Comparison of ENCODE assay signal across 10 cellular contexts in genomic region chr22:43159484-43160178, GRCh38. TPM values are rescaled to one million over a fixed set of nuclear protein-coding genes. Genes with fewer than 3 reads are reported as not detected.
DNase-seq lines count a peak whose midpoint lies in the region; ATAC-seq, FAIRE-seq and TF ChIP-seq lines count a peak whose summit lies in the region.
"Had no signal": no experiment of that assay in that cellular context is flagged by ENCODE, and none has a peak within 500 bp of the region (broad histone marks: within the 10 kb centered on the region; RNA-seq: fewer than 3 reads in every experiment).

No MANE protein-coding gene starts in this region.

- no peak overlapping the region for H2AFZ ChIP-seq in HepG2 (ENCODE audit: low read length)

- H3K4me3 Mint-ChIP-seq in WTC11 (no peak overlapping the region), T-helper 17 cell (no peak overlapping the region)
- H3K4me3 Mint-ChIP-seq: nephron had no signal

- H3K27me3 ChIP-seq in AG04450 (ENCODE audit: control insufficient read depth, insufficient read depth, low read length) = no peaks in the 10 kb centered on the region
- H3K27me3 ChIP-seq in HepG2 (ENCODE audit: control insufficient read depth in 1 of 2, insufficient read depth in 2 of 2, low read length in 2 of 2) = peaks cover 8 to 22% of the 10 kb centered on the region in 2 experiments; a peak in 4 of 5 replicates
- H3K27me3 ChIP-seq in gastroesophageal sphincter = no peaks in the 10 kb centered on the region

- POLR2A ChIA-PET in AG04450 (lab: Yijun Ruan, JAX) (interaction anchor here (0.6 kb wide), 1 partner anchor 47 kb away, joined by 13 read pairs; no protein-coding TSS in a partner anchor), WTC11 (lab: Charles Lee) (no interaction called here), HepG2 (lab: Yijun Ruan, JAX) (no interaction called here)

- H3K27ac ChIP-seq in AG04450 (ENCODE audit: low read depth, low read length) (no peak overlapping the region), HepG2 (ENCODE audit: extremely low read length, insufficient read depth, low read length) (no peak overlapping the region), gastroesophageal sphincter (no peak overlapping the region)

- no peak for DNase-seq in AG04450 (ENCODE audit: low read depth, low spot score)
- peak; percentile 69 for DNase-seq in WTC11 (ENCODE audit: low spot score)
- DNase-seq in HepG2 (ENCODE audit: low spot score) = no peak
- DNase-seq in T-helper 17 cell = no peak
- no peak for DNase-seq in NCI-H524 (lab: John Stamatoyannopoulos, UW)
- DNase-seq: activated naive CD4-positive, alpha-beta T cell treated with anti-CD3 and anti-CD28 coated beads, Interleukin-2, amount 50 U/mL, for 16 hours had no signal

- H3K9ac ChIP-seq in HepG2 (ENCODE audit: insufficient read depth, low read depth, low read length) = no peak overlapping the region

- H3K4me2 ChIP-seq in HepG2 (ENCODE audit: low read depth, low read length) = no peak overlapping the region

- no peak for TF ChIP-seq RAD21 in HepG2 (CRISPR knock-in tag; IDR thresholded peaks at IDR 0.05)

- H3K27me3 Mint-ChIP-seq in WTC11 (ENCODE audit: low read depth) (no peaks in the 10 kb centered on the region), T-helper 17 cell (no peaks in the 10 kb centered on the region)

- no peaks in the 10 kb centered on the region for H4K20me1 ChIP-seq in HepG2 (ENCODE audit: insufficient read depth, low read length)

- FAIRE-seq in HepG2 (lab: Jason Lieb, UNC) = no peak

- no peaks in the 10 kb centered on the region for H3K9me3 ChIP-seq in AG04450 (ENCODE audit: control insufficient read depth, insufficient read depth, low read length)
- no peaks in the 10 kb centered on the region for H3K9me3 ChIP-seq in HepG2 (ENCODE audit: low read length)
- no peaks in the 10 kb centered on the region for H3K9me3 ChIP-seq in T-helper 17 cell (ENCODE audit: control insufficient read depth, low read length, poor library complexity, severe bottlenecking)
- no peaks in the 10 kb centered on the region for H3K9me3 ChIP-seq in gastroesophageal sphincter

- no peaks in the 10 kb centered on the region for H3K9me3 Mint-ChIP-seq in WTC11
- H3K9me3 Mint-ChIP-seq: nephron had no signal

- no peak for TF ChIP-seq EP300 in HepG2 (IDR thresholded peaks at IDR 0.05; ENCODE audit: low read depth in 2 of 2, low read length in 2 of 2)
- TF ChIP-seq EP300 in HepG2 (CRISPR knock-in tag; IDR thresholded peaks at IDR 0.05; ENCODE audit: borderline replicate concordance) = no peak
- TF ChIP-seq EP300 in gastroesophageal sphincter (IDR thresholded peaks at IDR 0.05) = no peak

- peak; percentile 66 for ATAC-seq in WTC11
- ATAC-seq in HepG2 = peak; percentile 32
- ATAC-seq in HG02973 (IDR thresholded peaks at IDR 0.05; ENCODE audit: unreplicated experiment) = no peak
- no peak for ATAC-seq in T-helper 17 cell
- no peak for ATAC-seq in gastroesophageal sphincter

- H3K4me1 ChIP-seq in HepG2 (ENCODE audit: insufficient read depth, low read length) (peaks cover 26% of the 10 kb centered on the region), gastroesophageal sphincter (peaks cover 0 to 55% (median 13%) of the 10 kb centered on the region in 3 donors)

- BruUV-seq in HepG2 (replicated peaks; lab: Mats Ljungman, UMichigan) = no TSS peak

- intact Hi-C loops in HepG2 (cut with micrococcal nuclease; ENCODE audit: unreplicated experiment) = no loop called here

- H3K36me3 Mint-ChIP-seq in WTC11 (no peaks in the 10 kb centered on the region), T-helper 17 cell (ENCODE audit: low read depth) (no peaks in the 10 kb centered on the region)

- no peaks in the 10 kb centered on the region for H3K36me3 ChIP-seq in HepG2 (replicated peaks in 1 of 2; ENCODE audit: control insufficient read depth in 1 of 2, insufficient read depth in 2 of 2, low read length in 2 of 2)
- H3K36me3 ChIP-seq in gastroesophageal sphincter = peaks cover 0 to 51% of the 10 kb centered on the region in 2 donors

- H3K4me1 Mint-ChIP-seq in WTC11 = no peaks in the 10 kb centered on the region
- peaks cover 16% of the 10 kb centered on the region for H3K4me1 Mint-ChIP-seq in T-helper 17 cell

- H3K27ac Mint-ChIP-seq in WTC11 (no peak overlapping the region), T-helper 17 cell (no peak overlapping the region)
- H3K27ac Mint-ChIP-seq: nephron had no signal

- TF ChIP-seq CTCF in AG04450 (IDR thresholded peaks at IDR 0.05; ENCODE audit: low read depth, low read length) (peak; percentile 17; the same call in 1 of the 2 replicates), GM12873 (IDR thresholded peaks at IDR 0.05; ENCODE audit: insufficient read depth, low read depth, low read length, missing control alignments) (peak; percentile 43), WTC11 (IDR thresholded peaks at IDR 0.05) (peak; percentile 62), HepG2 (CRISPR knock-in tag; IDR thresholded peaks at IDR 0.05) (peak; percentile 59), gastroesophageal sphincter (IDR thresholded peaks at IDR 0.05) (no peak)

- in situ Hi-C loops in HepG2 (cut with HindIII; ENCODE audit: extremely low pct_ligation_motif_present, low pct_unique_long_range_greater_than_20kb) = no loop called here

- WGBS in HepG2 (ENCODE audit: low lambda C conversion rate) = 21% methylated on average over 3 of the region's 18 CpGs
- WGBS in gastroesophageal sphincter (ENCODE audit: low coverage in 1 of 2), 2 donors = no CpG with 5 or more reads among the region's 18 CpGs

- TF ChIP-seq POLR2A in HepG2 (IDR thresholded peaks at IDR 0.05; ENCODE audit: insufficient read depth in 1 of 2, low read depth in 2 of 2, low read length in 2 of 2) (no peak), gastroesophageal sphincter (IDR thresholded peaks at IDR 0.05) (no peak)

- H3K4me3 ChIP-seq in AG04450 (ENCODE audit: low read depth, low read length) (no peak overlapping the region), HepG2 (replicated peaks in 1 of 3; ENCODE audit: insufficient read depth in 1 of 3, low read depth in 2 of 3, low read length in 3 of 3) (no peak overlapping the region), gastroesophageal sphincter (no peak overlapping the region)

- CTCF ChIA-PET in AG04450 (lab: Charles Lee) (interaction anchor here (0.6 to 0.8 kb wide), 2 partner anchors 32 to 35 kb away, joined by 3 read pairs; no protein-coding TSS in a partner anchor), WTC11 (lab: Charles Lee) (interaction anchor here (0.5 to 1.2 kb wide), 4 partner anchors 50 to 1500 kb away, joined by 3 to 4 read pairs (median 3); no protein-coding TSS in a partner anchor), HepG2 (lab: Yijun Ruan, JAX; ENCODE audit: low intra/inter-chr PET ratio, low total read pairs) (no interaction called here)

- no peaks in the 10 kb centered on the region for H3K79me2 ChIP-seq in HepG2 (ENCODE audit: insufficient read depth, low read length)

RNA-seq across cellular contexts. Expression of gene TSPO, which starts 8.3 kb away (rescaled TPM):
- polyA plus RNA-seq in AG04450 (2011; rRNA removed) (107 and 146 TPM in 2 replicates), HepG2 (2011; rRNA removed) (1.4 and 2.2 TPM in 2 replicates)
- polyA minus RNA-seq in AG04450 (2011; rRNA and poly(A)+ RNA removed) = 17.3 and 23.5 TPM in 2 replicates
- total RNA-seq in WTC11 (2021) (21.9 to 28.6 TPM (median 23.8 TPM) in 3 replicates), HepG2 (2016; rRNA removed; fragmentation: Illumina TruSeq; extraction: Trizol) (0.32 and 0.46 TPM in 2 replicates), T-helper 17 cell (10 to 100 TPM; 74.1 to 89.1 TPM), gastroesophageal sphincter (100 to 1,000 TPM; 112 to 240 (median 178) TPM)
- 0.44 TPM in 1 of 2 replicates, not detected in the other for total RNA-seq in HepG2 (2016; cell fraction: cytosol; rRNA removed; fragmentation: Illumina TruSeq; extraction: Trizol; ENCODE audit: low read depth)
- total RNA-seq in HepG2 (2016; cell fraction: insoluble cytoplasmic fraction; rRNA removed; fragmentation: Illumina TruSeq; extraction: Trizol) = 0.54 and 0.67 TPM in 2 replicates
- 0.37 and 0.52 TPM in 2 replicates for total RNA-seq in HepG2 (2016; cell fraction: membrane; rRNA removed; fragmentation: Illumina TruSeq; extraction: Trizol)
- total RNA-seq in HepG2 (2016; cell fraction: nucleus; rRNA removed; fragmentation: Illumina TruSeq; extraction: Trizol) = not detected in 2 replicates
- polyA plus RNA-seq in HepG2 (2011; cell fraction: cytosol; rRNA removed) = 1.2 and 2.8 TPM in 2 replicates
- 1.6 and 2.3 TPM in 2 replicates for polyA plus RNA-seq in HepG2 (2011; cell fraction: nucleus; rRNA removed)
- 0.40 and 1.0 TPM in 2 replicates for polyA plus RNA-seq in HepG2 (2012)
- 0.12 and 0.24 TPM in 2 replicates for polyA plus RNA-seq in HepG2 (2016; cell fraction: cytosol; fragmentation: Illumina TruSeq; extraction: Trizol; ENCODE audit: low read depth)
- polyA plus RNA-seq in HepG2 (2016; cell fraction: insoluble cytoplasmic fraction; fragmentation: Illumina TruSeq; extraction: Trizol; ENCODE audit: low read depth) = 0.40 TPM in 1 of 2 replicates, not detected in the other
- 0.30 TPM in 1 of 2 replicates, not detected in the other for polyA plus RNA-seq in HepG2 (2016; cell fraction: membrane; fragmentation: Illumina TruSeq; extraction: Trizol; ENCODE audit: low read depth)
- 0.59 TPM in 1 of 2 replicates, not detected in the other for polyA plus RNA-seq in HepG2 (2016; cell fraction: nucleus; fragmentation: Illumina TruSeq; extraction: Trizol; ENCODE audit: insufficient read depth, low read depth)
- polyA minus RNA-seq in HepG2 (2011; rRNA and poly(A)+ RNA removed; ENCODE audit: low replicate concordance) = 1.5 and 40.6 TPM in 2 replicates
- polyA minus RNA-seq in HepG2 (2011; cell fraction: cytosol; rRNA and poly(A)+ RNA removed) = 1.5 and 3.2 TPM in 2 replicates
- polyA minus RNA-seq in HepG2 (2011; cell fraction: nucleus; rRNA and poly(A)+ RNA removed) = not detected in 2 replicates

RNA-seq across cellular contexts. Expression of gene MCAT, which starts 16.4 kb away (rescaled TPM):
- polyA plus RNA-seq in AG04450 (2011; rRNA removed) (10.5 and 12.0 TPM in 2 replicates), HepG2 (2011; rRNA removed) (9.3 and 10.4 TPM in 2 replicates)
- 5.6 and 8.1 TPM in 2 replicates for polyA minus RNA-seq in AG04450 (2011; rRNA and poly(A)+ RNA removed)
- total RNA-seq in WTC11 (2021) (16.2 to 18.5 TPM (median 16.6 TPM) in 3 replicates), HepG2 (2016; rRNA removed; fragmentation: Illumina TruSeq; extraction: Trizol) (16.7 and 19.3 TPM in 2 replicates), T-helper 17 cell (10 to 100 TPM; 16.5 to 19.2 TPM), gastroesophageal sphincter (10 to 100 TPM; 15.8 to 21.7 (median 19.2) TPM)
- 3.6 and 4.4 TPM in 2 replicates for total RNA-seq in HepG2 (2016; cell fraction: cytosol; rRNA removed; fragmentation: Illumina TruSeq; extraction: Trizol; ENCODE audit: low read depth)
- 16.4 and 19.9 TPM in 2 replicates for total RNA-seq in HepG2 (2016; cell fraction: insoluble cytoplasmic fraction; rRNA removed; fragmentation: Illumina TruSeq; extraction: Trizol)
- total RNA-seq in HepG2 (2016; cell fraction: membrane; rRNA removed; fragmentation: Illumina TruSeq; extraction: Trizol) = 7.9 and 8.0 TPM in 2 replicates
- total RNA-seq in HepG2 (2016; cell fraction: nucleus; rRNA removed; fragmentation: Illumina TruSeq; extraction: Trizol) = 8.9 and 13.0 TPM in 2 replicates
- 10.7 and 14.6 TPM in 2 replicates for polyA plus RNA-seq in HepG2 (2011; cell fraction: cytosol; rRNA removed)
- 7.9 and 9.4 TPM in 2 replicates for polyA plus RNA-seq in HepG2 (2011; cell fraction: nucleus; rRNA removed)
- polyA plus RNA-seq in HepG2 (2012) = 7.5 and 8.7 TPM in 2 replicates
- polyA plus RNA-seq in HepG2 (2016; cell fraction: cytosol; fragmentation: Illumina TruSeq; extraction: Trizol; ENCODE audit: low read depth) = 4.7 and 4.9 TPM in 2 replicates
- polyA plus RNA-seq in HepG2 (2016; cell fraction: insoluble cytoplasmic fraction; fragmentation: Illumina TruSeq; extraction: Trizol; ENCODE audit: low read depth) = 22.9 and 23.3 TPM in 2 replicates
- polyA plus RNA-seq in HepG2 (2016; cell fraction: membrane; fragmentation: Illumina TruSeq; extraction: Trizol; ENCODE audit: low read depth) = 7.9 and 8.8 TPM in 2 replicates
- polyA plus RNA-seq in HepG2 (2016; cell fraction: nucleus; fragmentation: Illumina TruSeq; extraction: Trizol; ENCODE audit: insufficient read depth, low read depth) = 12.4 and 12.5 TPM in 2 replicates
- 19.9 and 20.2 TPM in 2 replicates for polyA minus RNA-seq in HepG2 (2011; rRNA and poly(A)+ RNA removed; ENCODE audit: low replicate concordance)
- 5.2 and 6.1 TPM in 2 replicates for polyA minus RNA-seq in HepG2 (2011; cell fraction: cytosol; rRNA and poly(A)+ RNA removed)
- polyA minus RNA-seq in HepG2 (2011; cell fraction: nucleus; rRNA and poly(A)+ RNA removed) = 8.6 and 9.2 TPM in 2 replicates

RNA-seq across cellular contexts. Expression of gene TTLL12, which starts 27.3 kb away (rescaled TPM):
- polyA plus RNA-seq in AG04450 (2011; rRNA removed) (5.7 and 9.0 TPM in 2 replicates), HepG2 (2011; rRNA removed) (11.9 and 16.9 TPM in 2 replicates)
- 6.1 and 10.0 TPM in 2 replicates for polyA minus RNA-seq in AG04450 (2011; rRNA and poly(A)+ RNA removed)
- total RNA-seq in WTC11 (2021) (129 to 134 TPM (median 129 TPM) in 3 replicates), HepG2 (2016; rRNA removed; fragmentation: Illumina TruSeq; extraction: Trizol) (34.1 and 38.1 TPM in 2 replicates), T-helper 17 cell (10 to 100 TPM; 12.8 to 17.8 TPM), gastroesophageal sphincter (10 to 100 TPM; 20.8 to 34.5 (median 23.4) TPM)
- total RNA-seq in HepG2 (2016; cell fraction: cytosol; rRNA removed; fragmentation: Illumina TruSeq; extraction: Trizol; ENCODE audit: low read depth) = 6.3 and 6.6 TPM in 2 replicates
- total RNA-seq in HepG2 (2016; cell fraction: insoluble cytoplasmic fraction; rRNA removed; fragmentation: Illumina TruSeq; extraction: Trizol) = 28.8 and 39.8 TPM in 2 replicates
- 16.2 and 19.8 TPM in 2 replicates for total RNA-seq in HepG2 (2016; cell fraction: membrane; rRNA removed; fragmentation: Illumina TruSeq; extraction: Trizol)
- 17.4 and 21.4 TPM in 2 replicates for total RNA-seq in HepG2 (2016; cell fraction: nucleus; rRNA removed; fragmentation: Illumina TruSeq; extraction: Trizol)
- polyA plus RNA-seq in HepG2 (2011; cell fraction: cytosol; rRNA removed) = 9.1 and 12.7 TPM in 2 replicates
- polyA plus RNA-seq in HepG2 (2011; cell fraction: nucleus; rRNA removed) = 19.9 and 21.7 TPM in 2 replicates
- 16.6 and 24.0 TPM in 2 replicates for polyA plus RNA-seq in HepG2 (2012)
- 3.3 and 3.4 TPM in 2 replicates for polyA plus RNA-seq in HepG2 (2016; cell fraction: cytosol; fragmentation: Illumina TruSeq; extraction: Trizol; ENCODE audit: low read depth)
- polyA plus RNA-seq in HepG2 (2016; cell fraction: insoluble cytoplasmic fraction; fragmentation: Illumina TruSeq; extraction: Trizol; ENCODE audit: low read depth) = 31.2 and 38.2 TPM in 2 replicates
- 9.6 and 9.7 TPM in 2 replicates for polyA plus RNA-seq in HepG2 (2016; cell fraction: membrane; fragmentation: Illumina TruSeq; extraction: Trizol; ENCODE audit: low read depth)
- polyA plus RNA-seq in HepG2 (2016; cell fraction: nucleus; fragmentation: Illumina TruSeq; extraction: Trizol; ENCODE audit: insufficient read depth, low read depth) = 32.8 and 35.2 TPM in 2 replicates
- polyA minus RNA-seq in HepG2 (2011; rRNA and poly(A)+ RNA removed; ENCODE audit: low replicate concordance) = 43.9 and 71.0 TPM in 2 replicates
- polyA minus RNA-seq in HepG2 (2011; cell fraction: cytosol; rRNA and poly(A)+ RNA removed) = 11.3 and 11.7 TPM in 2 replicates
- polyA minus RNA-seq in HepG2 (2011; cell fraction: nucleus; rRNA and poly(A)+ RNA removed) = 6.5 and 7.7 TPM in 2 replicates

RNA-seq across cellular contexts. Expression of gene BIK, which starts 49.1 kb away (rescaled TPM):
- not detected in 2 replicates for polyA plus RNA-seq in AG04450 (2011; rRNA removed)
- polyA minus RNA-seq in AG04450 (2011; rRNA and poly(A)+ RNA removed) = not detected in 2 replicates
- 3.0 to 3.9 TPM (median 3.2 TPM) in 3 replicates for total RNA-seq in WTC11 (2021)
- 0.66 and 0.80 TPM in 2 replicates for total RNA-seq in HepG2 (2016; rRNA removed; fragmentation: Illumina TruSeq; extraction: Trizol)
- total RNA-seq in HepG2 (2016; cell fraction: cytosol; rRNA removed; fragmentation: Illumina TruSeq; extraction: Trizol; ENCODE audit: low read depth) = 0.30 and 0.71 TPM in 2 replicates
- 0.88 and 1.2 TPM in 2 replicates for total RNA-seq in HepG2 (2016; cell fraction: insoluble cytoplasmic fraction; rRNA removed; fragmentation: Illumina TruSeq; extraction: Trizol)
- 0.31 and 0.72 TPM in 2 replicates for total RNA-seq in HepG2 (2016; cell fraction: membrane; rRNA removed; fragmentation: Illumina TruSeq; extraction: Trizol)
- 0.71 TPM in 1 of 2 replicates, not detected in the other for total RNA-seq in HepG2 (2016; cell fraction: nucleus; rRNA removed; fragmentation: Illumina TruSeq; extraction: Trizol)
- polyA plus RNA-seq in HepG2 (2011; rRNA removed) = 0.27 and 0.54 TPM in 2 replicates
- polyA plus RNA-seq in HepG2 (2011; cell fraction: cytosol; rRNA removed) = 0.69 and 0.76 TPM in 2 replicates
- polyA plus RNA-seq in HepG2 (2011; cell fraction: nucleus; rRNA removed) = 0.90 and 1.2 TPM in 2 replicates
- polyA plus RNA-seq in HepG2 (2012) = 0.17 and 0.71 TPM in 2 replicates
- 0.15 and 0.28 TPM in 2 replicates for polyA plus RNA-seq in HepG2 (2016; cell fraction: cytosol; fragmentation: Illumina TruSeq; extraction: Trizol; ENCODE audit: low read depth)
- 0.54 and 0.69 TPM in 2 replicates for polyA plus RNA-seq in HepG2 (2016; cell fraction: insoluble cytoplasmic fraction; fragmentation: Illumina TruSeq; extraction: Trizol; ENCODE audit: low read depth)
- polyA plus RNA-seq in HepG2 (2016; cell fraction: membrane; fragmentation: Illumina TruSeq; extraction: Trizol; ENCODE audit: low read depth) = 0.19 TPM in 1 of 2 replicates, not detected in the other
- 0.53 and 1.3 TPM in 2 replicates for polyA plus RNA-seq in HepG2 (2016; cell fraction: nucleus; fragmentation: Illumina TruSeq; extraction: Trizol; ENCODE audit: insufficient read depth, low read depth)
- polyA minus RNA-seq in HepG2 (2011; rRNA and poly(A)+ RNA removed; ENCODE audit: low replicate concordance) = 0.58 and 0.82 TPM in 2 replicates
- polyA minus RNA-seq in HepG2 (2011; cell fraction: cytosol; rRNA and poly(A)+ RNA removed) = not detected in 2 replicates
- polyA minus RNA-seq in HepG2 (2011; cell fraction: nucleus; rRNA and poly(A)+ RNA removed) = 0.62 TPM in 1 of 2 replicates, not detected in the other
- total RNA-seq in T-helper 17 cell = 1 to 10 TPM; 2.3 to 3.8 TPM
- 1 to 10 TPM in 1 of 4 donors, not detected in 3; 1.7 TPM for total RNA-seq in gastroesophageal sphincter

Comparison
In these comparisons a context has a peak if more than half of its experiments do, and no peak if none do; other contexts are left out.
1. CTCF ChIP-seq: peak in AG04450 (single experiment), GM12873 (single experiment), WTC11 (single experiment) and HepG2 (single experiment); none in gastroesophageal sphincter (0 of 4).
2. ATAC-seq: peak in WTC11 (single experiment) and HepG2 (single experiment); none in HG02973 (single experiment), T-helper 17 cell (single experiment) and gastroesophageal sphincter (single experiment).
3. RNA of gene TSPO, which starts 8.3 kb away (total RNA-seq): 112 to 240 TPM in gastroesophageal sphincter, 74.1 to 89.1 TPM in T-helper 17 cell and 21.9 to 28.6 TPM in WTC11; 0.32 to 0.67 TPM in HepG2; every median in the first group is over 10 times any median in the second.